ENCODE assay signal across 22 cellular contexts in the genomic region with DNA sequence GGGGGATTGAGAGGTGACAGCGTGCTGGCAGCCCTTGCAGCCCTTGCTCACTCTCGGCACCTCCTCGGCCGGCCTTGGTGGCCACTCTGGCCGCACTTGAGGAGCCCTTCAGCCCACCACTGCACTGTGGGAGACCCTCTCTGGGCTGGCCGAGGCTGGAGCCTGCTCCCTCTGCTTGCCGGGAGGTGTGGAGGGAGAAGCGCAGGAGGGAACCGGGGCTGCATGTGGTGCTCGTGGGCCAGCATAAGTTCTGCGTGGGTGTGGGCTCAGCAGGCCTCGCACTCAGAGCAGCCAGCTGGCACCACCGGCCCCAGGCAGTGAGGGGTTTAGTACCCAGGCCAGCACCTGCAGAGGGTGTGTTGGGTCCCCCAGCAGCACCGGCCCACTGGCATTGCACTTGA.
"Had no signal": no experiment of that assay in that cellular context is flagged by ENCODE, and none has a peak within 500 bp of the region (broad histone marks: within the 10 kb centered on the region; RNA-seq: fewer than 3 reads in every experiment).

No MANE protein-coding gene starts in this region.

- H3K9me3 ChIP-seq: colonic mucosa, gastrocnemius medialis, prostate gland, sigmoid colon, uterus had no signal

- H3K4me3 Mint-ChIP-seq: dendritic cell treated with granulocyte-macrophage colony-stimulating factor and Interleukin-4, amounts not matched to agents 40 ng/mL and 50 ng/mL, for 4 days; endodermal cell; naive thymus-derived CD8-positive, alpha-beta T cell; neural crest cell; stimulated activated naive B cell treated with anti-CD40 and anti-IgM and Interleukin-4, amounts not matched to agents 10 μg/mL and 1 μg/mL and 100 μg/mL, for 72 hours; stimulated activated naive CD8-positive, alpha-beta T cell treated with anti-CD3 and anti-CD28 coated beads, Interleukin-15, Interleukin-2, amounts not matched to agents 100 ng/mL and 50 ng/mL, for 24 hours had no signal

- H3K4me1 Mint-ChIP-seq: endodermal cell; naive thymus-derived CD8-positive, alpha-beta T cell; neural crest cell; stimulated activated naive B cell treated with anti-CD40 and anti-IgM and Interleukin-4, amounts not matched to agents 10 μg/mL and 1 μg/mL and 100 μg/mL, for 72 hours had no signal

- H2AFZ ChIP-seq: parathyroid adenoma had no signal

- H3K27ac Mint-ChIP-seq: dendritic cell treated with granulocyte-macrophage colony-stimulating factor and Interleukin-4, amounts not matched to agents 40 ng/mL and 50 ng/mL, for 4 days; endodermal cell; naive thymus-derived CD8-positive, alpha-beta T cell; stimulated activated naive B cell treated with anti-CD40 and anti-IgM and Interleukin-4, amounts not matched to agents 10 μg/mL and 1 μg/mL and 100 μg/mL, for 72 hours; stimulated activated naive CD8-positive, alpha-beta T cell treated with anti-CD3 and anti-CD28 coated beads, Interleukin-15, Interleukin-2, amounts not matched to agents 100 ng/mL and 50 ng/mL, for 24 hours had no signal

- H3K27ac ChIP-seq: colonic mucosa, epithelial cell of prostate, gastrocnemius medialis, left lung, parathyroid adenoma, prostate gland, right atrium auricular region, sigmoid colon, transverse colon, upper lobe of right lung, uterus had no signal

- H3K36me3 ChIP-seq: colonic mucosa, gastrocnemius medialis, left lung, prostate gland, right atrium auricular region, sigmoid colon, transverse colon, upper lobe of right lung, uterus had no signal

- H3K36me3 Mint-ChIP-seq: naive thymus-derived CD8-positive, alpha-beta T cell; stimulated activated naive B cell treated with anti-CD40 and anti-IgM and Interleukin-4, amounts not matched to agents 10 μg/mL and 1 μg/mL and 100 μg/mL, for 72 hours had no signal

- ATAC-seq: esophagus mucosa; gastrocnemius medialis; left lung; naive thymus-derived CD8-positive, alpha-beta T cell; stimulated activated naive B cell treated with anti-CD40 and anti-IgM and Interleukin-4, amounts not matched to agents 10 μg/mL and 1 μg/mL and 100 μg/mL, for 72 hours; upper lobe of right lung had no signal

- H3K9ac ChIP-seq: parathyroid adenoma had no signal

- H3K27me3 Mint-ChIP-seq: dendritic cell treated with granulocyte-macrophage colony-stimulating factor and Interleukin-4, amounts not matched to agents 40 ng/mL and 50 ng/mL, for 4 days; naive thymus-derived CD8-positive, alpha-beta T cell; stimulated activated naive B cell treated with anti-CD40 and anti-IgM and Interleukin-4, amounts not matched to agents 10 μg/mL and 1 μg/mL and 100 μg/mL, for 72 hours; stimulated activated naive CD8-positive, alpha-beta T cell treated with anti-CD3 and anti-CD28 coated beads, Interleukin-15, Interleukin-2, amounts not matched to agents 100 ng/mL and 50 ng/mL, for 24 hours had no signal

- H3K4me3 ChIP-seq: colonic mucosa, gastrocnemius medialis, left lung, prostate gland, right atrium auricular region, sigmoid colon, transverse colon, upper lobe of right lung, uterus had no signal

- H3K27me3 ChIP-seq: colonic mucosa, gastrocnemius medialis, left lung, right atrium auricular region, sigmoid colon, transverse colon, upper lobe of right lung, uterus had no signal

- H3K4me1 ChIP-seq: colonic mucosa, gastrocnemius medialis, left lung, parathyroid adenoma, prostate gland, right atrium auricular region, sigmoid colon, transverse colon, upper lobe of right lung, uterus had no signal

- DNase-seq: colonic mucosa; effector CD8-positive, alpha-beta T cell; endodermal cell; foreskin fibroblast; gastrocnemius medialis; head of caudate nucleus; stimulated activated CD4-positive, alpha-beta T cell treated with anti-CD3 and anti-CD28 coated beads, Interleukin-4, amount 100 ng/mL, for 4 hours; stimulated activated naive B cell treated with anti-CD40 and anti-IgM and Interleukin-4, amounts not matched to agents 10 μg/mL and 1 μg/mL and 100 μg/mL, for 72 hours; transverse colon; upper lobe of right lung; uterus had no signal
